ENCODE assay signal across 8 cellular contexts in genomic region chr6:116570856-116571682, GRCh38. TPM values are rescaled to one million over a fixed set of nuclear protein-coding genes. Genes with fewer than 3 reads are reported as not detected.
DNase-seq lines count a peak whose midpoint lies in the region; FAIRE-seq and TF ChIP-seq lines count a peak whose summit lies in the region.

TSS of gene RWDD1 (plus strand) at chr6:116571504. CDS start at chr6:116571583, 79 bp downstream.

- no peaks in the 10 kb centered on the region for H3K27me3 Mint-ChIP-seq in activated naive CD4-positive, alpha-beta T cell treated with anti-CD3 and anti-CD28 coated beads for 36 hours (ENCODE audit: low read depth)

- no peaks in the 10 kb centered on the region for H3K9me3 Mint-ChIP-seq in activated naive CD4-positive, alpha-beta T cell treated with anti-CD3 and anti-CD28 coated beads for 36 hours

- peak within 1 kb of the TSS; percentile 88 for H3K27ac ChIP-seq in neutrophil
- peak within 1 kb of the TSS; percentile 86 for H3K27ac ChIP-seq in substantia nigra (ENCODE audit: low read depth, low read length, poor library complexity, severe bottlenecking)

- H3K4me3 ChIP-seq in HFF-Myc (replicated peaks; ENCODE audit: low read depth, low read length) (peak within 1 kb of the TSS; percentile 96), neutrophil (ENCODE audit: low read depth in 1 of 2, low read length in 1 of 2) (peak within 1 kb of the TSS; percentile 79 to 80)

- CTCF ChIA-PET in activated naive CD4-positive, alpha-beta T cell treated with anti-CD3 and anti-CD28 coated beads for 36 hours (lab: Charles Lee): interaction anchor here (0.7 to 4.8 kb wide), 13 partner anchors 9 to 283 kb away, joined by 3 to 35 read pairs (median 3); partner anchors contain the start of genes CALHM4 and DSE

- no peaks in the 10 kb centered on the region for H3K36me3 ChIP-seq in neutrophil

- TF ChIP-seq CTCF in HFF-Myc (IDR thresholded peaks at IDR 0.05; ENCODE audit: low read depth, low read length, missing control alignments) (no peak), neutrophil (IDR thresholded peaks at IDR 0.05) (peak; percentile 59)

- peak within 1 kb of the TSS; percentile 88 for H3K27ac Mint-ChIP-seq in activated naive CD4-positive, alpha-beta T cell treated with anti-CD3 and anti-CD28 coated beads for 36 hours

- peaks cover 10% of the 10 kb centered on the region for H3K36me3 Mint-ChIP-seq in activated naive CD4-positive, alpha-beta T cell treated with anti-CD3 and anti-CD28 coated beads for 36 hours (ENCODE audit: low read depth)

- peaks cover 49% of the 10 kb centered on the region for H3K4me1 Mint-ChIP-seq in activated naive CD4-positive, alpha-beta T cell treated with anti-CD3 and anti-CD28 coated beads for 36 hours (ENCODE audit: low read depth)

- no peaks in the 10 kb centered on the region for H3K9me3 ChIP-seq in neutrophil

- peak; percentile 99 for DNase-seq in GM04504 (ENCODE audit: low read depth)
- peak; percentile 97 for DNase-seq in HFF-Myc (ENCODE audit: extremely low read depth, low read depth)
- DNase-seq in NAMALWA (ENCODE audit: low spot score): peak; percentile 99
- peak; percentile 99 for DNase-seq in SK-N-DZ (ENCODE audit: low spot score)
- DNase-seq in activated naive CD4-positive, alpha-beta T cell treated with anti-CD3 and anti-CD28 coated beads for 36 hours: peak; percentile 99
- DNase-seq in frontal cortex (ENCODE audit: low spot score in 2 of 2): peak; percentile 93
- DNase-seq in substantia nigra (lab: John Stamatoyannopoulos, UW): peak; percentile 79 to 99 (median 98)

- H3K27me3 ChIP-seq in neutrophil: peaks cover 8% of the 10 kb centered on the region

- peak within 1 kb of the TSS; percentile 93 for H3K4me3 Mint-ChIP-seq in activated naive CD4-positive, alpha-beta T cell treated with anti-CD3 and anti-CD28 coated beads for 36 hours

- H3K4me1 ChIP-seq in neutrophil (ENCODE audit: control insufficient read depth in 1 of 2, insufficient read depth in 1 of 2, low read depth in 1 of 2, low read length in 1 of 2): peaks cover 36 to 42% of the 10 kb centered on the region in 2 experiments

- intact Hi-C loops in activated naive CD4-positive, alpha-beta T cell treated with anti-CD3 and anti-CD28 coated beads for 36 hours (cut with micrococcal nuclease): loop anchor here (1.0 to 2.0 kb wide), 9 partner anchors 45 to 1104 kb away; partner anchors contain the start of genes DSE, KPNA5, NT5DC1 and NUS1

- no peak for FAIRE-seq in frontal cortex (lab: Jason Lieb, UNC)

RNA-seq across cellular contexts. Expression of gene RWDD1, which starts in this region (rescaled TPM):
- polyA plus RNA-seq in SK-N-DZ (2014; cell fraction: cytosol; rRNA removed): 50.2 and 52.6 TPM in 2 replicates
- polyA plus RNA-seq in SK-N-DZ (2014; cell fraction: nucleus; rRNA removed): 29.6 and 35.8 TPM in 2 replicates
- total RNA-seq in activated naive CD4-positive, alpha-beta T cell treated with anti-CD3 and anti-CD28 coated beads for 36 hours: 10 to 100 TPM; 47.8 to 50.3 TPM
- total RNA-seq in frontal cortex: 26.5 TPM

Comparison
In these comparisons a context has a peak if more than half of its experiments do, and no peak if none do; other contexts are left out.
1. Peak in every context shown above with its lines: DNase-seq, H3K4me3 ChIP-seq and H3K27ac ChIP-seq.